In the genomic region with DNA sequence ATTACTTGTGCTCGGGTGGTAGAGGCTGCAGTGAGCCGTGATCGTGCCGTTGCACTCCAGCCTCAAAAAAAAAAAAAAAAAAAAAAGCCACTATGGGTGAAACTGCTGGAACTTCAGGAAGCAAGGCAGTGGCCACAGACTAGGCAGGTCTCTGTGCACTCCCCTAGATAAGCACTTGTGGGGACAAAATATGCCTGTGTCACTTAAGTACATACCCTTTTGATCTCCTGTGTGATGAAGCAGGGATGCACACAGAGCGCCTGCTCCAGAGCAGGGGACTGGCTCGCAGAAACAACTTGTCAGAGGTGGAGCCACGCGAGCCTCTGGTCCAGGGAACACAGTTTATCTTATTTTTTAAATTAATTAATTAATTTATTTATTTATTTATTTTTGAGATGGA, we compare ENCODE assay signal across 1 cellular context.
TF ChIP-seq lines count a peak whose summit lies in the region.

No MANE protein-coding gene starts in this region.

TF ChIP-seq in K562, 482 proteins besides CTCF, POLR2A, EP300 and RAD21 (continued from another document and continues in another):
- TF ChIP-seq, protein P1, sequence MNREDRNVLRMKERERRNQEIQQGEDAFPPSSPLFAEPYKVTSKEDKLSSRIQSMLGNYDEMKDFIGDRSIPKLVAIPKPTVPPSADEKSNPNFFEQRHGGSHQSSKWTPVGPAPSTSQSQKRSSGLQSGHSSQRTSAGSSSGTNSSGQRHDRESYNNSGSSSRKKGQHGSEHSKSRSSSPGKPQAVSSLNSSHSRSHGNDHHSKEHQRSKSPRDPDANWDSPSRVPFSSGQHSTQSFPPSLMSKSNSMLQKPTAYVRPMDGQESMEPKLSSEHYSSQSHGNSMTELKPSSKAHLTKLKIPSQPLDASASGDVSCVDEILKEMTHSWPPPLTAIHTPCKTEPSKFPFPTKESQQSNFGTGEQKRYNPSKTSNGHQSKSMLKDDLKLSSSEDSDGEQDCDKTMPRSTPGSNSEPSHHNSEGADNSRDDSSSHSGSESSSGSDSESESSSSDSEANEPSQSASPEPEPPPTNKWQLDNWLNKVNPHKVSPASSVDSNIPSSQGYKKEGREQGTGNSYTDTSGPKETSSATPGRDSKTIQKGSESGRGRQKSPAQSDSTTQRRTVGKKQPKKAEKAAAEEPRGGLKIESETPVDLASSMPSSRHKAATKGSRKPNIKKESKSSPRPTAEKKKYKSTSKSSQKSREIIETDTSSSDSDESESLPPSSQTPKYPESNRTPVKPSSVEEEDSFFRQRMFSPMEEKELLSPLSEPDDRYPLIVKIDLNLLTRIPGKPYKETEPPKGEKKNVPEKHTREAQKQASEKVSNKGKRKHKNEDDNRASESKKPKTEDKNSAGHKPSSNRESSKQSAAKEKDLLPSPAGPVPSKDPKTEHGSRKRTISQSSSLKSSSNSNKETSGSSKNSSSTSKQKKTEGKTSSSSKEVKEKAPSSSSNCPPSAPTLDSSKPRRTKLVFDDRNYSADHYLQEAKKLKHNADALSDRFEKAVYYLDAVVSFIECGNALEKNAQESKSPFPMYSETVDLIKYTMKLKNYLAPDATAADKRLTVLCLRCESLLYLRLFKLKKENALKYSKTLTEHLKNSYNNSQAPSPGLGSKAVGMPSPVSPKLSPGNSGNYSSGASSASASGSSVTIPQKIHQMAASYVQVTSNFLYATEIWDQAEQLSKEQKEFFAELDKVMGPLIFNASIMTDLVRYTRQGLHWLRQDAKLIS (CRISPR knock-in tag; IDR thresholded peaks at IDR 0.05): no peak
- TF ChIP-seq, protein P2, sequence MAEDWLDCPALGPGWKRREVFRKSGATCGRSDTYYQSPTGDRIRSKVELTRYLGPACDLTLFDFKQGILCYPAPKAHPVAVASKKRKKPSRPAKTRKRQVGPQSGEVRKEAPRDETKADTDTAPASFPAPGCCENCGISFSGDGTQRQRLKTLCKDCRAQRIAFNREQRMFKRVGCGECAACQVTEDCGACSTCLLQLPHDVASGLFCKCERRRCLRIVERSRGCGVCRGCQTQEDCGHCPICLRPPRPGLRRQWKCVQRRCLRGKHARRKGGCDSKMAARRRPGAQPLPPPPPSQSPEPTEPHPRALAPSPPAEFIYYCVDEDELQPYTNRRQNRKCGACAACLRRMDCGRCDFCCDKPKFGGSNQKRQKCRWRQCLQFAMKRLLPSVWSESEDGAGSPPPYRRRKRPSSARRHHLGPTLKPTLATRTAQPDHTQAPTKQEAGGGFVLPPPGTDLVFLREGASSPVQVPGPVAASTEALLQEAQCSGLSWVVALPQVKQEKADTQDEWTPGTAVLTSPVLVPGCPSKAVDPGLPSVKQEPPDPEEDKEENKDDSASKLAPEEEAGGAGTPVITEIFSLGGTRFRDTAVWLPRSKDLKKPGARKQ (CRISPR knock-in tag; IDR thresholded peaks at IDR 0.05): no peak
- TF ChIP-seq CREM (IDR thresholded peaks at IDR 0.05; ENCODE audit: low read depth) (peak; percentile 73), MEIS2 (IDR thresholded peaks at IDR 0.05; ENCODE audit: partially characterized antibody) (peak; percentile 60), CEBPB (tag; IDR thresholded peaks at IDR 0.05) (no peak), GATAD2A (IDR thresholded peaks at IDR 0.05) (no peak), SIN3B (IDR thresholded peaks at IDR 0.05; ENCODE audit: low read depth) (no peak), NRF1 (conservative IDR thresholded peaks at IDR 0.05 in 1 of 2, IDR thresholded peaks at IDR 0.05 in 1 of 2) (peak; percentile 86 to 88), CC2D1A (IDR thresholded peaks at IDR 0.05) (peak; percentile 49; the same call in 1 of the 2 replicates), CCNT2 (IDR thresholded peaks at IDR 0.05; ENCODE audit: borderline replicate concordance, extremely low read depth, insufficient read length, low read depth, low read length) (peak; percentile 83), ZFP36 (IDR thresholded peaks at IDR 0.05; ENCODE audit: low read depth, low read length, partially characterized antibody) (peak; percentile 62), TAF1 (IDR thresholded peaks at IDR 0.05; ENCODE audit: control insufficient read depth, extremely low read depth, insufficient read depth, low read length, severe bottlenecking) (peak; percentile 35), PML (IDR thresholded peaks at IDR 0.05; ENCODE audit: low read length) (0 out of 2 replicates have a peak, but pooled peaks have one; percentile 53), NCOA1 (IDR thresholded peaks at IDR 0.05; ENCODE audit: low read depth) (peak; percentile 48), LEF1 (IDR thresholded peaks at IDR 0.05) (peak; percentile 95), MBD2 (IDR thresholded peaks at IDR 0.05; ENCODE audit: borderline replicate concordance, low read depth) (peak; percentile 24; the same call in 1 of the 2 replicates), RNF2 (IDR thresholded peaks at IDR 0.05) (peak; percentile 87), CBFA2T2 (conservative IDR thresholded peaks at IDR 0.05) (peak; percentile 79), LARP7 (IDR thresholded peaks at IDR 0.05) (no peak), CBX3 (IDR thresholded peaks at IDR 0.05; ENCODE audit: borderline replicate concordance in 1 of 2, low read length in 2 of 2) (peak in 1 of 2 experiments; percentile 55; a peak in 1 of 3 replicates), ZNF589 (CRISPR knock-in tag; IDR thresholded peaks at IDR 0.05; ENCODE audit: low read depth) (0 out of 2 replicates have a peak, but pooled peaks have one; percentile 17), JUN (IDR thresholded peaks at IDR 0.05; ENCODE audit: borderline replicate concordance, low read depth, low read length) (0 out of 2 replicates have a peak, but pooled peaks have one; percentile 30), JUN (CRISPR knock-in tag; IDR thresholded peaks at IDR 0.05; ENCODE audit: borderline replicate concordance) (no peak), SMAD4 (CRISPR knock-in tag; conservative IDR thresholded peaks at IDR 0.05) (peak; percentile 84), MAFK (IDR thresholded peaks at IDR 0.05; ENCODE audit: low read length) (peak; percentile 76), JUND (IDR thresholded peaks at IDR 0.05; ENCODE audit: borderline replicate concordance, low read depth, low read length) (peak; percentile 63), JUND (tag; IDR thresholded peaks at IDR 0.05; ENCODE audit: borderline replicate concordance, low read depth, low read length) (peak; percentile 61; the same call in 1 of the 3 replicates), XRCC5 (IDR thresholded peaks at IDR 0.05; ENCODE audit: low read depth, low read length) (no peak), ESRRA (IDR thresholded peaks at IDR 0.05; ENCODE audit: borderline replicate concordance, low read depth) (peak; percentile 58; the same call in 1 of the 2 replicates), RHOXF2B (CRISPR knock-in tag; conservative IDR thresholded peaks at IDR 0.05) (no peak), ZNF766 (CRISPR knock-in tag; conservative IDR thresholded peaks at IDR 0.05) (peak; percentile 52; the same call in 1 of the 2 replicates), SMARCE1 (IDR thresholded peaks at IDR 0.05) (peak; percentile 89), TAL1 (IDR thresholded peaks at IDR 0.05) (peak; percentile 87), NCOR1 (IDR thresholded peaks at IDR 0.05) (peak; percentile 79)
- TF ChIP-seq, protein P3, sequence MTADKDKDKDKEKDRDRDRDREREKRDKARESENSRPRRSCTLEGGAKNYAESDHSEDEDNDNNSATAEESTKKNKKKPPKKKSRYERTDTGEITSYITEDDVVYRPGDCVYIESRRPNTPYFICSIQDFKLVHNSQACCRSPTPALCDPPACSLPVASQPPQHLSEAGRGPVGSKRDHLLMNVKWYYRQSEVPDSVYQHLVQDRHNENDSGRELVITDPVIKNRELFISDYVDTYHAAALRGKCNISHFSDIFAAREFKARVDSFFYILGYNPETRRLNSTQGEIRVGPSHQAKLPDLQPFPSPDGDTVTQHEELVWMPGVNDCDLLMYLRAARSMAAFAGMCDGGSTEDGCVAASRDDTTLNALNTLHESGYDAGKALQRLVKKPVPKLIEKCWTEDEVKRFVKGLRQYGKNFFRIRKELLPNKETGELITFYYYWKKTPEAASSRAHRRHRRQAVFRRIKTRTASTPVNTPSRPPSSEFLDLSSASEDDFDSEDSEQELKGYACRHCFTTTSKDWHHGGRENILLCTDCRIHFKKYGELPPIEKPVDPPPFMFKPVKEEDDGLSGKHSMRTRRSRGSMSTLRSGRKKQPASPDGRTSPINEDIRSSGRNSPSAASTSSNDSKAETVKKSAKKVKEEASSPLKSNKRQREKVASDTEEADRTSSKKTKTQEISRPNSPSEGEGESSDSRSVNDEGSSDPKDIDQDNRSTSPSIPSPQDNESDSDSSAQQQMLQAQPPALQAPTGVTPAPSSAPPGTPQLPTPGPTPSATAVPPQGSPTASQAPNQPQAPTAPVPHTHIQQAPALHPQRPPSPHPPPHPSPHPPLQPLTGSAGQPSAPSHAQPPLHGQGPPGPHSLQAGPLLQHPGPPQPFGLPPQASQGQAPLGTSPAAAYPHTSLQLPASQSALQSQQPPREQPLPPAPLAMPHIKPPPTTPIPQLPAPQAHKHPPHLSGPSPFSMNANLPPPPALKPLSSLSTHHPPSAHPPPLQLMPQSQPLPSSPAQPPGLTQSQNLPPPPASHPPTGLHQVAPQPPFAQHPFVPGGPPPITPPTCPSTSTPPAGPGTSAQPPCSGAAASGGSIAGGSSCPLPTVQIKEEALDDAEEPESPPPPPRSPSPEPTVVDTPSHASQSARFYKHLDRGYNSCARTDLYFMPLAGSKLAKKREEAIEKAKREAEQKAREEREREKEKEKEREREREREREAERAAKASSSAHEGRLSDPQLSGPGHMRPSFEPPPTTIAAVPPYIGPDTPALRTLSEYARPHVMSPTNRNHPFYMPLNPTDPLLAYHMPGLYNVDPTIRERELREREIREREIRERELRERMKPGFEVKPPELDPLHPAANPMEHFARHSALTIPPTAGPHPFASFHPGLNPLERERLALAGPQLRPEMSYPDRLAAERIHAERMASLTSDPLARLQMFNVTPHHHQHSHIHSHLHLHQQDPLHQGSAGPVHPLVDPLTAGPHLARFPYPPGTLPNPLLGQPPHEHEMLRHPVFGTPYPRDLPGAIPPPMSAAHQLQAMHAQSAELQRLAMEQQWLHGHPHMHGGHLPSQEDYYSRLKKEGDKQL (CRISPR knock-in tag; IDR thresholded peaks at IDR 0.05; ENCODE audit: borderline replicate concordance): no peak
- TF ChIP-seq, protein P4, sequence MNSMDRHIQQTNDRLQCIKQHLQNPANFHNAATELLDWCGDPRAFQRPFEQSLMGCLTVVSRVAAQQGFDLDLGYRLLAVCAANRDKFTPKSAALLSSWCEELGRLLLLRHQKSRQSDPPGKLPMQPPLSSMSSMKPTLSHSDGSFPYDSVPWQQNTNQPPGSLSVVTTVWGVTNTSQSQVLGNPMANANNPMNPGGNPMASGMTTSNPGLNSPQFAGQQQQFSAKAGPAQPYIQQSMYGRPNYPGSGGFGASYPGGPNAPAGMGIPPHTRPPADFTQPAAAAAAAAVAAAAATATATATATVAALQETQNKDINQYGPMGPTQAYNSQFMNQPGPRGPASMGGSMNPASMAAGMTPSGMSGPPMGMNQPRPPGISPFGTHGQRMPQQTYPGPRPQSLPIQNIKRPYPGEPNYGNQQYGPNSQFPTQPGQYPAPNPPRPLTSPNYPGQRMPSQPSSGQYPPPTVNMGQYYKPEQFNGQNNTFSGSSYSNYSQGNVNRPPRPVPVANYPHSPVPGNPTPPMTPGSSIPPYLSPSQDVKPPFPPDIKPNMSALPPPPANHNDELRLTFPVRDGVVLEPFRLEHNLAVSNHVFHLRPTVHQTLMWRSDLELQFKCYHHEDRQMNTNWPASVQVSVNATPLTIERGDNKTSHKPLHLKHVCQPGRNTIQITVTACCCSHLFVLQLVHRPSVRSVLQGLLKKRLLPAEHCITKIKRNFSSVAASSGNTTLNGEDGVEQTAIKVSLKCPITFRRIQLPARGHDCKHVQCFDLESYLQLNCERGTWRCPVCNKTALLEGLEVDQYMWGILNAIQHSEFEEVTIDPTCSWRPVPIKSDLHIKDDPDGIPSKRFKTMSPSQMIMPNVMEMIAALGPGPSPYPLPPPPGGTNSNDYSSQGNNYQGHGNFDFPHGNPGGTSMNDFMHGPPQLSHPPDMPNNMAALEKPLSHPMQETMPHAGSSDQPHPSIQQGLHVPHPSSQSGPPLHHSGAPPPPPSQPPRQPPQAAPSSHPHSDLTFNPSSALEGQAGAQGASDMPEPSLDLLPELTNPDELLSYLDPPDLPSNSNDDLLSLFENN (IDR thresholded peaks at IDR 0.05; ENCODE audit: low read depth in 2 of 2, low read length in 2 of 2): peak in 1 of 2 experiments; percentile 71; a peak in 1 of 4 replicates
- TF ChIP-seq, protein P5, sequence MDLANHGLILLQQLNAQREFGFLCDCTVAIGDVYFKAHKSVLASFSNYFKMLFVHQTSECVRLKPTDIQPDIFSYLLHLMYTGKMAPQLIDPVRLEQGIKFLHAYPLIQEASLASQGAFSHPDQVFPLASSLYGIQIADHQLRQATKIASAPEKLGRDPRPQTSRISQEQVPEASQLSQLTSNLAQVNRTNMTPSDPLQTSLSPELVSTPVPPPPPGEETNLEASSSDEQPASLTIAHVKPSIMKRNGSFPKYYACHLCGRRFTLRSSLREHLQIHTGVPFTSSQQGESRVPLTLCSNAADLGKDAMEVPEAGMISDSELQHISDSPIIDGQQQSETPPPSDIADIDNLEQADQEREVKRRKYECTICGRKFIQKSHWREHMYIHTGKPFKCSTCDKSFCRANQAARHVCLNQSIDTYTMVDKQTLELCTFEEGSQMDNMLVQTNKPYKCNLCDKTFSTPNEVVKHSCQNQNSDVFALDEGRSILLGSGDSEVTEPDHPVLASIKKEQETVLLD (IDR thresholded peaks at IDR 0.05): peak; percentile 44; the same call in 1 of the 2 replicates
- TF ChIP-seq, protein P6, sequence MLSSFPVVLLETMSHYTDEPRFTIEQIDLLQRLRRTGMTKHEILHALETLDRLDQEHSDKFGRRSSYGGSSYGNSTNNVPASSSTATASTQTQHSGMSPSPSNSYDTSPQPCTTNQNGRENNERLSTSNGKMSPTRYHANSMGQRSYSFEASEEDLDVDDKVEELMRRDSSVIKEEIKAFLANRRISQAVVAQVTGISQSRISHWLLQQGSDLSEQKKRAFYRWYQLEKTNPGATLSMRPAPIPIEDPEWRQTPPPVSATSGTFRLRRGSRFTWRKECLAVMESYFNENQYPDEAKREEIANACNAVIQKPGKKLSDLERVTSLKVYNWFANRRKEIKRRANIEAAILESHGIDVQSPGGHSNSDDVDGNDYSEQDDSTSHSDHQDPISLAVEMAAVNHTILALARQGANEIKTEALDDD (IDR thresholded peaks at IDR 0.05): peak; percentile 57; the same call in 1 of the 2 replicates
- TF ChIP-seq, protein P7, sequence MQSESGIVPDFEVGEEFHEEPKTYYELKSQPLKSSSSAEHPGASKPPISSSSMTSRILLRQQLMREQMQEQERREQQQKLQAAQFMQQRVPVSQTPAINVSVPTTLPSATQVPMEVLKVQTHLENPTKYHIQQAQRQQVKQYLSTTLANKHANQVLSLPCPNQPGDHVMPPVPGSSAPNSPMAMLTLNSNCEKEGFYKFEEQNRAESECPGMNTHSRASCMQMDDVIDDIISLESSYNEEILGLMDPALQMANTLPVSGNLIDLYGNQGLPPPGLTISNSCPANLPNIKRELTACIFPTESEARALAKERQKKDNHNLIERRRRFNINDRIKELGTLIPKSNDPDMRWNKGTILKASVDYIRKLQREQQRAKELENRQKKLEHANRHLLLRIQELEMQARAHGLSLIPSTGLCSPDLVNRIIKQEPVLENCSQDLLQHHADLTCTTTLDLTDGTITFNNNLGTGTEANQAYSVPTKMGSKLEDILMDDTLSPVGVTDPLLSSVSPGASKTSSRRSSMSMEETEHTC (IDR thresholded peaks at IDR 0.05): peak; percentile 41; the same call in 1 of the 2 replicates
- TF ChIP-seq, protein P8, sequence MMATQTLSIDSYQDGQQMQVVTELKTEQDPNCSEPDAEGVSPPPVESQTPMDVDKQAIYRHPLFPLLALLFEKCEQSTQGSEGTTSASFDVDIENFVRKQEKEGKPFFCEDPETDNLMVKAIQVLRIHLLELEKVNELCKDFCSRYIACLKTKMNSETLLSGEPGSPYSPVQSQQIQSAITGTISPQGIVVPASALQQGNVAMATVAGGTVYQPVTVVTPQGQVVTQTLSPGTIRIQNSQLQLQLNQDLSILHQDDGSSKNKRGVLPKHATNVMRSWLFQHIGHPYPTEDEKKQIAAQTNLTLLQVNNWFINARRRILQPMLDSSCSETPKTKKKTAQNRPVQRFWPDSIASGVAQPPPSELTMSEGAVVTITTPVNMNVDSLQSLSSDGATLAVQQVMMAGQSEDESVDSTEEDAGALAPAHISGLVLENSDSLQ (IDR thresholded peaks at IDR 0.05): peak; percentile 71
